Comparison of ENCODE assay signal across 1 cellular context in genomic region chrX:124863303-124863702, GRCh38.
TF ChIP-seq lines count a peak whose summit lies in the region.

No MANE protein-coding gene starts in this region.

TF ChIP-seq in GM12878, 131 proteins besides CTCF, POLR2A, EP300 and RAD21 (continued from another document):
- TF ChIP-seq FOXM1 (IDR thresholded peaks at IDR 0.05; ENCODE audit: low read depth, low read length) = no peak
- TF ChIP-seq PAX5 (IDR thresholded peaks at IDR 0.05; ENCODE audit: borderline replicate concordance, low read depth, low read length) = no peak
- TF ChIP-seq TCF12 (IDR thresholded peaks at IDR 0.05; ENCODE audit: low read depth, low read length) = no peak
- TF ChIP-seq ESRRA (IDR thresholded peaks at IDR 0.05; ENCODE audit: low read length) = no peak
- TF ChIP-seq, protein P1, sequence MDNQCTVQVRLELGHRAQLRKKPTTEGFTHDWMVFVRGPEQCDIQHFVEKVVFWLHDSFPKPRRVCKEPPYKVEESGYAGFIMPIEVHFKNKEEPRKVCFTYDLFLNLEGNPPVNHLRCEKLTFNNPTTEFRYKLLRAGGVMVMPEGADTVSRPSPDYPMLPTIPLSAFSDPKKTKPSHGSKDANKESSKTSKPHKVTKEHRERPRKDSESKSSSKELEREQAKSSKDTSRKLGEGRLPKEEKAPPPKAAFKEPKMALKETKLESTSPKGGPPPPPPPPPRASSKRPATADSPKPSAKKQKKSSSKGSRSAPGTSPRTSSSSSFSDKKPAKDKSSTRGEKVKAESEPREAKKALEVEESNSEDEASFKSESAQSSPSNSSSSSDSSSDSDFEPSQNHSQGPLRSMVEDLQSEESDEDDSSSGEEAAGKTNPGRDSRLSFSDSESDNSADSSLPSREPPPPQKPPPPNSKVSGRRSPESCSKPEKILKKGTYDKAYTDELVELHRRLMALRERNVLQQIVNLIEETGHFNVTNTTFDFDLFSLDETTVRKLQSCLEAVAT (IDR thresholded peaks at IDR 0.05) = no peak
- TF ChIP-seq, protein P2, sequence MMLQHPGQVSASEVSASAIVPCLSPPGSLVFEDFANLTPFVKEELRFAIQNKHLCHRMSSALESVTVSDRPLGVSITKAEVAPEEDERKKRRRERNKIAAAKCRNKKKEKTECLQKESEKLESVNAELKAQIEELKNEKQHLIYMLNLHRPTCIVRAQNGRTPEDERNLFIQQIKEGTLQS (IDR thresholded peaks at IDR 0.05; ENCODE audit: borderline replicate concordance, extremely low read depth, low read depth, low read length) = no peak
- no peak for TF ChIP-seq SP1 (IDR thresholded peaks at IDR 0.05; ENCODE audit: low read depth, low read length)
- TF ChIP-seq SMARCA5 (IDR thresholded peaks at IDR 0.05) = no peak
- TF ChIP-seq, protein P3, sequence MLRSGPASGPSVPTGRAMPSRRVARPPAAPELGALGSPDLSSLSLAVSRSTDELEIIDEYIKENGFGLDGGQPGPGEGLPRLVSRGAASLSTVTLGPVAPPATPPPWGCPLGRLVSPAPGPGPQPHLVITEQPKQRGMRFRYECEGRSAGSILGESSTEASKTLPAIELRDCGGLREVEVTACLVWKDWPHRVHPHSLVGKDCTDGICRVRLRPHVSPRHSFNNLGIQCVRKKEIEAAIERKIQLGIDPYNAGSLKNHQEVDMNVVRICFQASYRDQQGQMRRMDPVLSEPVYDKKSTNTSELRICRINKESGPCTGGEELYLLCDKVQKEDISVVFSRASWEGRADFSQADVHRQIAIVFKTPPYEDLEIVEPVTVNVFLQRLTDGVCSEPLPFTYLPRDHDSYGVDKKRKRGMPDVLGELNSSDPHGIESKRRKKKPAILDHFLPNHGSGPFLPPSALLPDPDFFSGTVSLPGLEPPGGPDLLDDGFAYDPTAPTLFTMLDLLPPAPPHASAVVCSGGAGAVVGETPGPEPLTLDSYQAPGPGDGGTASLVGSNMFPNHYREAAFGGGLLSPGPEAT (IDR thresholded peaks at IDR 0.05; ENCODE audit: low read depth) = no peak
- TF ChIP-seq MYB (IDR thresholded peaks at IDR 0.05; ENCODE audit: borderline replicate concordance, low read depth, low read length) = no peak
- TF ChIP-seq BHLHE40 (IDR thresholded peaks at IDR 0.05; ENCODE audit: borderline replicate concordance in 1 of 2, low read depth in 2 of 2, low read length in 1 of 2) = no peak
